32 cellular contexts compared by ENCODE assay signal in genomic region chr10:71698737-71699136, GRCh38. TPM values are rescaled to one million over a fixed set of nuclear protein-coding genes. Genes with fewer than 3 reads are reported as not detected.
DNase-seq lines count a peak whose midpoint lies in the region; ATAC-seq, FAIRE-seq and TF ChIP-seq lines count a peak whose summit lies in the region.
"Had no signal": no experiment of that assay in that cellular context is flagged by ENCODE, and none has a peak within 500 bp of the region (broad histone marks: within the 10 kb centered on the region; RNA-seq: fewer than 3 reads in every experiment).

No MANE protein-coding gene starts in this region.

- no peak for TF ChIP-seq POLR2A in HepG2 (IDR thresholded peaks at IDR 0.05; ENCODE audit: insufficient read depth in 1 of 2, low read depth in 2 of 2, low read length in 2 of 2)
- no peak for TF ChIP-seq POLR2A in right lobe of liver (IDR thresholded peaks at IDR 0.05)

- peak overlapping the region; percentile 51 for H3K27ac Mint-ChIP-seq in activated CD8-positive, alpha-beta T cell treated with anti-CD3 and anti-CD28 coated beads, Interleukin-2, amount 10 ng/mL, durations not matched to agents 7 days and 5 days
- peak overlapping the region in 1 of 2 donors; percentile 84 for H3K27ac Mint-ChIP-seq in effector memory CD8-positive, alpha-beta T cell
- H3K27ac Mint-ChIP-seq: WTC11 had no signal

- H3K9me3 Mint-ChIP-seq in activated CD8-positive, alpha-beta T cell treated with anti-CD3 and anti-CD28 coated beads, Interleukin-2, amount 10 ng/mL, durations not matched to agents 7 days and 5 days (ENCODE audit: insufficient read depth): no peaks in the 10 kb centered on the region
- H3K9me3 Mint-ChIP-seq in effector memory CD8-positive, alpha-beta T cell: no peaks in the 10 kb centered on the region
- H3K9me3 Mint-ChIP-seq: naive thymus-derived CD4-positive, alpha-beta T cell; WTC11 had no signal

- TF ChIP-seq RAD21 in HepG2 (CRISPR knock-in tag; IDR thresholded peaks at IDR 0.05): no peak

- no peak for FAIRE-seq in HepG2 (lab: Jason Lieb, UNC)

- no TSS peak for BruUV-seq in HepG2 (replicated peaks; lab: Mats Ljungman, UMichigan)

- DNase-seq in HepG2 (ENCODE audit: low spot score) (no peak), right lobe of liver (no peak), NCI-H1930 (lab: John Stamatoyannopoulos, UW) (no peak), DMS153 (lab: John Stamatoyannopoulos, UW) (no peak)
- no peak for DNase-seq in activated CD8-positive, alpha-beta T cell treated with anti-CD3 and anti-CD28 coated beads, Interleukin-2, amount 10 ng/mL, durations not matched to agents 7 days and 5 days
- no peak for DNase-seq in effector memory CD8-positive, alpha-beta T cell
- DNase-seq: amygdala; brain microvascular endothelial cell; Calu3; DMS79 treated with DMSO at 0.1 percent for 48 hours; foreskin melanocyte; GDM1; GOT3; lower lobe of right lung; MG63; midbrain; NCI-H1105; NCI-H187 treated with DMSO at 0.1 percent for 48 hours; NCI-H510A treated with DMSO at 0.1 percent for 48 hours; occipital lobe; SIG-M5; sigmoid colon; stimulated activated CD4-positive, alpha-beta T cell treated with anti-CD3 and anti-CD28 coated beads, Interleukin-2, amount 100 ng/mL, for 48 hours; substantia nigra; trophoblast cell had no signal

- no peak for TF ChIP-seq CTCF in HepG2 (CRISPR knock-in tag; IDR thresholded peaks at IDR 0.05)
- TF ChIP-seq CTCF in right lobe of liver (IDR thresholded peaks at IDR 0.05): no peak

- no peak for TF ChIP-seq EP300 in HepG2 (IDR thresholded peaks at IDR 0.05; ENCODE audit: low read depth in 2 of 2, low read length in 2 of 2)
- TF ChIP-seq EP300 in HepG2 (CRISPR knock-in tag; IDR thresholded peaks at IDR 0.05; ENCODE audit: borderline replicate concordance): no peak

- no peak overlapping the region for H3K4me3 Mint-ChIP-seq in activated CD8-positive, alpha-beta T cell treated with anti-CD3 and anti-CD28 coated beads, Interleukin-2, amount 10 ng/mL, durations not matched to agents 7 days and 5 days
- H3K4me3 Mint-ChIP-seq in effector memory CD8-positive, alpha-beta T cell: peak overlapping the region; percentile 41 to 54
- H3K4me3 Mint-ChIP-seq: WTC11 had no signal

- no peaks in the 10 kb centered on the region for H3K9me3 ChIP-seq in HepG2 (ENCODE audit: low read length)
- H3K9me3 ChIP-seq in right lobe of liver: no peaks in the 10 kb centered on the region
- H3K9me3 ChIP-seq: lower lobe of right lung, MG63, prostate gland, sigmoid colon had no signal

- no peak overlapping the region for H2AFZ ChIP-seq in HepG2 (ENCODE audit: low read length)

- H3K27ac ChIP-seq in HepG2 (ENCODE audit: extremely low read length, insufficient read depth, low read length): no peak overlapping the region
- H3K27ac ChIP-seq in right lobe of liver: no peak overlapping the region
- H3K27ac ChIP-seq: brain microvascular endothelial cell, C4-2B, KMS-11, lower lobe of right lung, prostate gland, sigmoid colon had no signal

- H3K36me3 ChIP-seq in HepG2 (replicated peaks in 1 of 2; ENCODE audit: control insufficient read depth in 1 of 2, insufficient read depth in 2 of 2, low read length in 2 of 2): no peaks in the 10 kb centered on the region
- no peaks in the 10 kb centered on the region for H3K36me3 ChIP-seq in right lobe of liver
- H3K36me3 ChIP-seq: brain microvascular endothelial cell, lower lobe of right lung, MG63, prostate gland, sigmoid colon had no signal

- H3K27me3 ChIP-seq in HepG2 (ENCODE audit: control insufficient read depth in 1 of 2, insufficient read depth in 2 of 2, low read length in 2 of 2) (peaks cover 1 to 32% of the 10 kb centered on the region in 2 experiments; a peak in 3 of 5 replicates), right lobe of liver (no peaks in the 10 kb centered on the region)
- H3K27me3 ChIP-seq: MG63, sigmoid colon had no signal

- H3K4me2 ChIP-seq in HepG2 (ENCODE audit: low read depth, low read length): no peak overlapping the region
- H3K4me2 ChIP-seq: KMS-11 had no signal

- H3K79me2 ChIP-seq in HepG2 (ENCODE audit: insufficient read depth, low read length): no peaks in the 10 kb centered on the region

- ATAC-seq in HepG2: no peak
- no peak for ATAC-seq in right lobe of liver
- ATAC-seq in activated CD8-positive, alpha-beta T cell treated with anti-CD3 and anti-CD28 coated beads, Interleukin-2, amount 10 ng/mL, durations not matched to agents 7 days and 5 days: no peak
- peak; percentile 23 for ATAC-seq in effector memory CD8-positive, alpha-beta T cell (replicated peaks)
- ATAC-seq in GM21528 (IDR thresholded peaks at IDR 0.05; ENCODE audit: low FRiP score, unreplicated experiment): no peak
- ATAC-seq: lower lobe of right lung, WTC11 had no signal

- POLR2A ChIA-PET in HepG2 (lab: Yijun Ruan, JAX): no interaction called here
- POLR2A ChIA-PET in activated CD8-positive, alpha-beta T cell treated with anti-CD3 and anti-CD28 coated beads, Interleukin-2, amount 10 ng/mL, durations not matched to agents 7 days and 5 days (lab: Charles Lee): interaction anchor here (0.6 to 1.1 kb wide), 5 partner anchors 10 to 75 kb away, joined by 3 to 6 read pairs (median 3); partner anchors contain the start of gene VSIR

- H3K4me3 ChIP-seq in HepG2 (replicated peaks in 1 of 3; ENCODE audit: insufficient read depth in 1 of 3, low read depth in 2 of 3, low read length in 3 of 3) (no peak overlapping the region), right lobe of liver (no peak overlapping the region)
- H3K4me3 ChIP-seq: lower lobe of right lung, MG63, prostate gland, sigmoid colon had no signal

- no peaks in the 10 kb centered on the region for H3K36me3 Mint-ChIP-seq in activated CD8-positive, alpha-beta T cell treated with anti-CD3 and anti-CD28 coated beads, Interleukin-2, amount 10 ng/mL, durations not matched to agents 7 days and 5 days (ENCODE audit: low read depth)
- H3K36me3 Mint-ChIP-seq in effector memory CD8-positive, alpha-beta T cell (ENCODE audit: insufficient read depth): peaks cover 6% of the 10 kb centered on the region
- H3K36me3 Mint-ChIP-seq: naive thymus-derived CD4-positive, alpha-beta T cell; WTC11 had no signal

- CTCF ChIA-PET in HepG2 (lab: Yijun Ruan, JAX; ENCODE audit: low intra/inter-chr PET ratio, low total read pairs): no interaction called here
- CTCF ChIA-PET in activated CD8-positive, alpha-beta T cell treated with anti-CD3 and anti-CD28 coated beads, Interleukin-2, amount 10 ng/mL, durations not matched to agents 7 days and 5 days (lab: Charles Lee): interaction anchor here (0.8 to 7.2 kb wide), 26 partner anchors 8 to 387 kb away, joined by 3 to 121 read pairs (median 8); partner anchors contain the start of genes SLC29A3 and VSIR

- intact Hi-C loops in HepG2 (cut with micrococcal nuclease; ENCODE audit: unreplicated experiment): no loop called here
- intact Hi-C loops in right lobe of liver (cut with DNase I): no loop called here

- no peaks in the 10 kb centered on the region for H4K20me1 ChIP-seq in HepG2 (ENCODE audit: insufficient read depth, low read length)

- WGBS in HepG2 (ENCODE audit: low lambda C conversion rate): 36% methylated on average over 4 of the region's 5 CpGs
- 84% methylated on average over 4 of the region's 5 CpGs for WGBS in right lobe of liver (ENCODE audit: insufficient coverage, low coverage, low lambda C conversion rate, missing lambda C conversion rate)

- H3K4me1 ChIP-seq in HepG2 (ENCODE audit: insufficient read depth, low read length) (peaks cover 17% of the 10 kb centered on the region), right lobe of liver (no peaks in the 10 kb centered on the region)
- H3K4me1 ChIP-seq: prostate gland, sigmoid colon had no signal

- in situ Hi-C loops in HepG2 (cut with HindIII; ENCODE audit: extremely low pct_ligation_motif_present, low pct_unique_long_range_greater_than_20kb): no loop called here

- no peaks in the 10 kb centered on the region for H3K27me3 Mint-ChIP-seq in activated CD8-positive, alpha-beta T cell treated with anti-CD3 and anti-CD28 coated beads, Interleukin-2, amount 10 ng/mL, durations not matched to agents 7 days and 5 days (ENCODE audit: low read depth)
- H3K27me3 Mint-ChIP-seq in effector memory CD8-positive, alpha-beta T cell: no peaks in the 10 kb centered on the region
- H3K27me3 Mint-ChIP-seq: naive thymus-derived CD4-positive, alpha-beta T cell had no signal

- no peak overlapping the region for H3K9ac ChIP-seq in HepG2 (ENCODE audit: insufficient read depth, low read depth, low read length)
- H3K9ac ChIP-seq: KMS-11 had no signal

- peaks cover 64% of the 10 kb centered on the region for H3K4me1 Mint-ChIP-seq in activated CD8-positive, alpha-beta T cell treated with anti-CD3 and anti-CD28 coated beads, Interleukin-2, amount 10 ng/mL, durations not matched to agents 7 days and 5 days (ENCODE audit: low read depth)
- H3K4me1 Mint-ChIP-seq in effector memory CD8-positive, alpha-beta T cell (ENCODE audit: low read depth in 2 of 2): peaks cover 43 to 48% of the 10 kb centered on the region in 2 donors
- H3K4me1 Mint-ChIP-seq: WTC11 had no signal

TF ChIP-seq in HepG2, 621 proteins besides CTCF, POLR2A, EP300 and RAD21 (continues in another document):
- TF ChIP-seq ZNF773 (CRISPR knock-in tag; IDR thresholded peaks at IDR 0.05; ENCODE audit: borderline replicate concordance): no peak

RNA-seq across cellular contexts. Expression of gene C10orf105, which starts 20.8 kb away (rescaled TPM):
- total RNA-seq in HepG2 (2016; rRNA removed; fragmentation: Illumina TruSeq; extraction: Trizol): not detected in 2 replicates
- total RNA-seq in HepG2 (2016; cell fraction: cytosol; rRNA removed; fragmentation: Illumina TruSeq; extraction: Trizol; ENCODE audit: low read depth): not detected in 2 replicates
- not detected in 2 replicates for total RNA-seq in HepG2 (2016; cell fraction: insoluble cytoplasmic fraction; rRNA removed; fragmentation: Illumina TruSeq; extraction: Trizol)
- total RNA-seq in HepG2 (2016; cell fraction: membrane; rRNA removed; fragmentation: Illumina TruSeq; extraction: Trizol): not detected in 2 replicates
- total RNA-seq in HepG2 (2016; cell fraction: nucleus; rRNA removed; fragmentation: Illumina TruSeq; extraction: Trizol): not detected in 2 replicates
- polyA plus RNA-seq in HepG2 (2011; rRNA removed): not detected in 2 replicates
- not detected in 2 replicates for polyA plus RNA-seq in HepG2 (2011; cell fraction: cytosol; rRNA removed)
- not detected in 2 replicates for polyA plus RNA-seq in HepG2 (2011; cell fraction: nucleus; rRNA removed)
- not detected in 2 replicates for polyA plus RNA-seq in HepG2 (2012)
- polyA plus RNA-seq in HepG2 (2016; cell fraction: cytosol; fragmentation: Illumina TruSeq; extraction: Trizol; ENCODE audit: low read depth): not detected in 2 replicates
- not detected in 2 replicates for polyA plus RNA-seq in HepG2 (2016; cell fraction: insoluble cytoplasmic fraction; fragmentation: Illumina TruSeq; extraction: Trizol; ENCODE audit: low read depth)
- polyA plus RNA-seq in HepG2 (2016; cell fraction: membrane; fragmentation: Illumina TruSeq; extraction: Trizol; ENCODE audit: low read depth): not detected in 2 replicates
- not detected in 2 replicates for polyA plus RNA-seq in HepG2 (2016; cell fraction: nucleus; fragmentation: Illumina TruSeq; extraction: Trizol; ENCODE audit: insufficient read depth, low read depth)
- not detected in 2 replicates for polyA minus RNA-seq in HepG2 (2011; rRNA and poly(A)+ RNA removed; ENCODE audit: low replicate concordance)
- polyA minus RNA-seq in HepG2 (2011; cell fraction: cytosol; rRNA and poly(A)+ RNA removed): not detected in 2 replicates
- polyA minus RNA-seq in HepG2 (2011; cell fraction: nucleus; rRNA and poly(A)+ RNA removed): not detected in 2 replicates
- under 1 TPM in 1 of 6 experiments, not detected in 5; 0.05 TPM for total RNA-seq in right lobe of liver
- total RNA-seq in activated CD8-positive, alpha-beta T cell treated with anti-CD3 and anti-CD28 coated beads, Interleukin-2, amount 10 ng/mL, durations not matched to agents 7 days and 5 days: 1 to 10 TPM in 1 of 2 experiments, under 1 TPM in 1; 0.73 to 1.1 TPM
- total RNA-seq: Calu3, chondrocyte had no signal
- polyA plus RNA-seq: naive thymus-derived CD4-positive, alpha-beta T cell had no signal
